Comparison of ENCODE assay signal across 16 cellular contexts in genomic region chr22:46809153-46809885, GRCh38.
"Had no signal": no experiment of that assay in that cellular context is flagged by ENCODE, and none has a peak within 500 bp of the region (broad histone marks: within the 10 kb centered on the region; RNA-seq: fewer than 3 reads in every experiment).

No MANE protein-coding gene starts in this region.

- H3K27ac ChIP-seq: colonic mucosa, hepatocyte, neutrophil, psoas muscle, tibial artery, uterus had no signal

- H3K9me3 ChIP-seq: colonic mucosa, neutrophil, psoas muscle, tibial artery, uterus had no signal

- H3K4me3 ChIP-seq: colonic mucosa, hepatocyte, psoas muscle, tibial artery, uterus had no signal

- DNase-seq: cerebellar nuclear complex; colonic mucosa; effector CD4-positive, alpha-beta T cell; foreskin melanocyte; head of caudate nucleus; kidney glomerular epithelial cell; naive thymus-derived CD8-positive, alpha-beta T cell; psoas muscle; retina; small intestine; stimulated activated CD4-positive, alpha-beta T cell treated with anti-CD3 and anti-CD28 coated beads, Interleukin-12 subunit alpha, Interleukin-12 subunit beta, amount 100 ng/mL, for 4 hours; stimulated activated naive CD8-positive, alpha-beta T cell treated with anti-CD3 and anti-CD28 coated beads, Interleukin-15, Interleukin-2, amounts not matched to agents 100 U/mL and 50 U/mL, for 24 hours; uterus had no signal

- H3K27me3 ChIP-seq: colonic mucosa, hepatocyte, neutrophil, tibial artery, uterus had no signal

- FAIRE-seq: small intestine had no signal

- H3K27ac Mint-ChIP-seq: naive thymus-derived CD8-positive, alpha-beta T cell had no signal

- H3K4me1 ChIP-seq: colonic mucosa, psoas muscle, uterus had no signal

- H3K4me3 Mint-ChIP-seq: naive thymus-derived CD8-positive, alpha-beta T cell had no signal

- H3K27me3 Mint-ChIP-seq: naive thymus-derived CD8-positive, alpha-beta T cell had no signal

- H3K36me3 ChIP-seq: colonic mucosa, uterus had no signal

- ATAC-seq: naive thymus-derived CD8-positive, alpha-beta T cell; psoas muscle; stimulated activated naive CD8-positive, alpha-beta T cell treated with anti-CD3 and anti-CD28 coated beads, Interleukin-15, Interleukin-2, amounts not matched to agents 100 U/mL and 50 U/mL, for 24 hours had no signal

- H3K9me3 Mint-ChIP-seq: naive thymus-derived CD8-positive, alpha-beta T cell had no signal
